In genomic region chr6:138986578-138986977, GRCh38 we compare ENCODE assay signal across 7 cellular contexts. TPM values are rescaled to one million over a fixed set of nuclear protein-coding genes. Genes with fewer than 3 reads are reported as not detected.
DNase-seq lines count a peak whose midpoint lies in the region; ATAC-seq, FAIRE-seq and TF ChIP-seq lines count a peak whose summit lies in the region.

No MANE protein-coding gene starts in this region.

- H3K4me3 ChIP-seq in GM23338 (peak overlapping the region; percentile 79), epithelial cell of proximal tubule (ENCODE audit: low read depth, low read length) (peak overlapping the region; percentile 88), parathyroid adenoma (ENCODE audit: low read depth, low read length) (peak overlapping the region; percentile 86)

- H3F3A ChIP-seq in GM23338 (replicated peaks; ENCODE audit: low read depth) = no peaks in the 10 kb centered on the region

- no peaks in the 10 kb centered on the region for H3K9me3 ChIP-seq in parathyroid adenoma (ENCODE audit: control insufficient read depth, low read length)

- peaks cover 30% of the 10 kb centered on the region for H3K4me1 ChIP-seq in GM23338 (ENCODE audit: insufficient read depth)
- peaks cover 30% of the 10 kb centered on the region for H3K4me1 ChIP-seq in parathyroid adenoma

- H3K4me1 Mint-ChIP-seq in GM23338 = peaks cover 21% of the 10 kb centered on the region

- TF ChIP-seq CTCF in GM23338 (conservative IDR thresholded peaks at IDR 0.05; ENCODE audit: low read depth in 2 of 2) = no peak
- TF ChIP-seq CTCF in epithelial cell of proximal tubule (conservative IDR thresholded peaks at IDR 0.05; ENCODE audit: low read depth, low read length) = no peak
- no peak for TF ChIP-seq CTCF in parathyroid adenoma (IDR thresholded peaks at IDR 0.05)

- H2AFZ ChIP-seq in GM23338 = no peak overlapping the region
- no peak overlapping the region for H2AFZ ChIP-seq in parathyroid adenoma

- no peak overlapping the region for H3K27ac Mint-ChIP-seq in GM23338

- H3K27me3 ChIP-seq in GM23338 (ENCODE audit: insufficient read depth) = no peaks in the 10 kb centered on the region
- H3K27me3 ChIP-seq in parathyroid adenoma (ENCODE audit: control insufficient read depth, insufficient read depth, low read length) = no peaks in the 10 kb centered on the region

- ATAC-seq in GM23338 = no peak

- FAIRE-seq in RCC 7860 (lab: Jason Lieb, UNC) = peak; percentile 73

- H3K4me3 Mint-ChIP-seq in GM23338 = no peak overlapping the region; the same call in 2 of the 3 replicates

- no peaks in the 10 kb centered on the region for H3K9me3 Mint-ChIP-seq in GM23338

- H3K9ac ChIP-seq in parathyroid adenoma = no peak overlapping the region

- H3K4me2 ChIP-seq in GM23338 (peak overlapping the region; percentile 82), parathyroid adenoma (ENCODE audit: low read length) (peak overlapping the region; percentile 72)

- H3K79me2 ChIP-seq in GM23338 (replicated peaks; ENCODE audit: insufficient read depth) = peaks cover 58% of the 10 kb centered on the region
- peaks cover 27% of the 10 kb centered on the region for H3K79me2 ChIP-seq in parathyroid adenoma

- no peaks in the 10 kb centered on the region for H3K9me2 ChIP-seq in GM23338 (ENCODE audit: insufficient read depth)

- DNase-seq in GM23338 (ENCODE audit: low spot score) (no peak), RCC 7860 (ENCODE audit: low spot score) (peak; percentile 36), epithelial cell of proximal tubule (ENCODE audit: low read depth) (no peak), NCI-H524 treated with DMSO at 0.1 percent for 48 hours (lab: John Stamatoyannopoulos, UW) (no peak), HCEC 1CT (no peak)
- no peak for DNase-seq in activated effector memory CD4-positive, alpha-beta T cell treated with Interleukin-2 at 50 U/mL for 16 hours

- no peaks in the 10 kb centered on the region for H3K36me3 ChIP-seq in GM23338 (ENCODE audit: insufficient read depth)
- H3K36me3 ChIP-seq in parathyroid adenoma (ENCODE audit: control insufficient read depth, insufficient read depth, low read length) = no peaks in the 10 kb centered on the region

- H3K27me3 Mint-ChIP-seq in GM23338 (ENCODE audit: insufficient read depth, low read depth, poor library complexity) = peaks cover 6% of the 10 kb centered on the region

- H4K20me1 ChIP-seq in GM23338 (replicated peaks; ENCODE audit: insufficient read depth) = peaks cover 2% of the 10 kb centered on the region; the same call in 1 of the 2 replicates

- no peaks in the 10 kb centered on the region for H3K36me3 Mint-ChIP-seq in GM23338 (ENCODE audit: low read depth)

- H3K27ac ChIP-seq in GM23338 (ENCODE audit: low read depth) = no peak overlapping the region
- H3K27ac ChIP-seq in parathyroid adenoma = peak overlapping the region; percentile 90

TF ChIP-seq in GM23338, 12 proteins besides CTCF, POLR2A, EP300 and RAD21 (continues in another document):
- TF ChIP-seq STAT1 (IDR thresholded peaks at IDR 0.05; ENCODE audit: unreplicated experiment) (no peak), EZH2phosphoT487 (IDR thresholded peaks at IDR 0.05; ENCODE audit: unreplicated experiment) (no peak), NANOG (IDR thresholded peaks at IDR 0.05; ENCODE audit: borderline replicate concordance) (no peak), ZNF331 (CRISPR knock-in tag; IDR thresholded peaks at IDR 0.05; ENCODE audit: low read depth) (no peak), ZNF462 (CRISPR knock-in tag; IDR thresholded peaks at IDR 0.05) (no peak), ZNF114 (CRISPR knock-in tag; IDR thresholded peaks at IDR 0.05) (no peak), CREB1 (CRISPR knock-in tag; IDR thresholded peaks at IDR 0.05; ENCODE audit: low read depth) (no peak), ETS1 (IDR thresholded peaks at IDR 0.05) (no peak), EZH2 (IDR thresholded peaks at IDR 0.05; ENCODE audit: low read depth, unreplicated experiment) (no peak), JUNB (IDR thresholded peaks at IDR 0.05; ENCODE audit: unreplicated experiment) (no peak)

RNA-seq across cellular contexts. Expression of gene REPS1, which starts 1.5 kb away (rescaled TPM):
- 60.0 and 65.7 TPM in 2 replicates for total RNA-seq in GM23338 (2014; rRNA removed; shearing (Covaris generic))
- 41.1 and 46.0 TPM in 2 replicates for polyA plus RNA-seq in GM23338 (2016; fragmentation: Nextera tagmentation; extraction: Ambion mirVana)
- 26.8 and 27.1 TPM in 2 replicates for total RNA-seq in epithelial cell of proximal tubule

RNA-seq across cellular contexts. Expression of gene ABRACL, which starts 42.0 kb away (rescaled TPM):
- 134 and 160 TPM in 2 replicates for total RNA-seq in GM23338 (2014; rRNA removed; shearing (Covaris generic))
- 502 and 516 TPM in 2 replicates for polyA plus RNA-seq in GM23338 (2016; fragmentation: Nextera tagmentation; extraction: Ambion mirVana)
- 159 and 164 TPM in 2 replicates for total RNA-seq in epithelial cell of proximal tubule
